8 cellular contexts compared by ENCODE assay signal in genomic region chr17:44774271-44775135, GRCh38. TPM values are rescaled to one million over a fixed set of nuclear protein-coding genes. Genes with fewer than 3 reads are reported as not detected.
DNase-seq lines count a peak whose midpoint lies in the region; ATAC-seq and TF ChIP-seq lines count a peak whose summit lies in the region.

No MANE protein-coding gene starts in this region.

- peaks cover 6 to 27% (median 17%) of the 10 kb centered on the region in 4 donors for H3K4me1 ChIP-seq in liver (ENCODE audit: control insufficient read depth in 4 of 4, insufficient read depth in 4 of 4, low read length in 3 of 4)

- H3K27me3 Mint-ChIP-seq in activated CD4-positive, alpha-beta T cell treated with anti-CD3 and anti-CD28 coated beads, Interleukin-2, amount 10 ng/mL, durations not matched to agents 7 days and 5 days = peaks cover 9% of the 10 kb centered on the region
- H3K27me3 Mint-ChIP-seq in dendritic cell treated with granulocyte-macrophage colony-stimulating factor and Interleukin-4, amounts not matched to agents 40 ng/mL and 50 ng/mL, for 4 days = peaks cover 71% of the 10 kb centered on the region

- CTCF ChIA-PET in activated CD4-positive, alpha-beta T cell treated with anti-CD3 and anti-CD28 coated beads, Interleukin-2, amount 10 ng/mL, durations not matched to agents 7 days and 5 days (lab: Charles Lee) = interaction anchor here (0.5 to 1.7 kb wide), 7 partner anchors 11 to 1014 kb away, joined by 3 to 7 read pairs (median 3); no protein-coding TSS in a partner anchor

- H3K4me1 Mint-ChIP-seq in activated CD4-positive, alpha-beta T cell treated with anti-CD3 and anti-CD28 coated beads, Interleukin-2, amount 10 ng/mL, durations not matched to agents 7 days and 5 days = peaks cover 20% of the 10 kb centered on the region
- peaks cover 35% of the 10 kb centered on the region for H3K4me1 Mint-ChIP-seq in dendritic cell treated with granulocyte-macrophage colony-stimulating factor and Interleukin-4, amounts not matched to agents 40 ng/mL and 50 ng/mL, for 4 days (ENCODE audit: low read depth)

- H3K27ac Mint-ChIP-seq in activated CD4-positive, alpha-beta T cell treated with anti-CD3 and anti-CD28 coated beads, Interleukin-2, amount 10 ng/mL, durations not matched to agents 7 days and 5 days = peak overlapping the region; percentile 88
- H3K27ac Mint-ChIP-seq in dendritic cell treated with granulocyte-macrophage colony-stimulating factor and Interleukin-4, amounts not matched to agents 40 ng/mL and 50 ng/mL, for 4 days = no peak overlapping the region

- WGBS in liver = 17% methylated on average over 42 of the region's 42 CpGs

- no peaks in the 10 kb centered on the region for H3K9me3 Mint-ChIP-seq in activated CD4-positive, alpha-beta T cell treated with anti-CD3 and anti-CD28 coated beads, Interleukin-2, amount 10 ng/mL, durations not matched to agents 7 days and 5 days
- no peaks in the 10 kb centered on the region for H3K9me3 Mint-ChIP-seq in dendritic cell treated with granulocyte-macrophage colony-stimulating factor and Interleukin-4, amounts not matched to agents 40 ng/mL and 50 ng/mL, for 4 days

- H3K9me3 ChIP-seq in liver (ENCODE audit: control insufficient read depth in 4 of 4, low read length in 3 of 4) = no peaks in the 10 kb centered on the region

- H3K36me3 ChIP-seq in liver (ENCODE audit: control insufficient read depth in 4 of 4, insufficient read depth in 3 of 4, low read depth in 1 of 4, low read length in 3 of 4) = no peaks in the 10 kb centered on the region

- H3K4me3 Mint-ChIP-seq in activated CD4-positive, alpha-beta T cell treated with anti-CD3 and anti-CD28 coated beads, Interleukin-2, amount 10 ng/mL, durations not matched to agents 7 days and 5 days = peak overlapping the region; percentile 83
- peak overlapping the region; percentile 79 for H3K4me3 Mint-ChIP-seq in dendritic cell treated with granulocyte-macrophage colony-stimulating factor and Interleukin-4, amounts not matched to agents 40 ng/mL and 50 ng/mL, for 4 days

- no peak overlapping the region for H3K27ac ChIP-seq in liver (ENCODE audit: low read depth in 1 of 2, low read length in 2 of 2)

- ATAC-seq in HG03439 (IDR thresholded peaks at IDR 0.05; ENCODE audit: unreplicated experiment) (peak; percentile 24), HG03342 (IDR thresholded peaks at IDR 0.05; ENCODE audit: unreplicated experiment) (no peak)

- H3K9ac ChIP-seq in liver (ENCODE audit: low read depth in 1 of 2, low read length in 2 of 2) = no peak overlapping the region

- DNase-seq in ELR (ENCODE audit: low read depth) (peak; percentile 92), NCI-H526 (lab: John Stamatoyannopoulos, UW) (peak; percentile 76 to 96)
- DNase-seq in activated CD4-positive, alpha-beta T cell treated with anti-CD3 and anti-CD28 coated beads, Interleukin-2, amount 10 ng/mL, durations not matched to agents 7 days and 5 days = peak; percentile 88
- DNase-seq in stimulated activated CD4-positive, alpha-beta T cell treated with anti-CD3 and anti-CD28 coated beads, Interleukin-2, amount 100 ng/mL, for 48 hours = peak; percentile 94 to 95

- TF ChIP-seq RAD21 in liver (IDR thresholded peaks at IDR 0.05) = peak; percentile 89 to 95

- TF ChIP-seq CTCF in liver (IDR thresholded peaks at IDR 0.05; ENCODE audit: low read depth, low read length, missing input control) = peak; percentile 99

- intact Hi-C loops in dendritic cell treated with granulocyte-macrophage colony-stimulating factor and Interleukin-4, amounts not matched to agents 40 ng/mL and 50 ng/mL, for 4 days (cut with micrococcal nuclease) = loop anchor here (1.0 to 5.0 kb wide), 3 partner anchors 58 to 248 kb away; partner anchors contain the start of gene GJC1

- POLR2A ChIA-PET in activated CD4-positive, alpha-beta T cell treated with anti-CD3 and anti-CD28 coated beads, Interleukin-2, amount 10 ng/mL, durations not matched to agents 7 days and 5 days (lab: Charles Lee) = interaction anchor here (0.5 kb wide), 1 partner anchor 92 kb away, joined by 3 read pairs; no protein-coding TSS in a partner anchor

- H3K4me3 ChIP-seq in liver (ENCODE audit: low read depth in 1 of 3, low read length in 3 of 3) = peak overlapping the region in 1 of 3 donors; percentile 34

- peaks cover 0 to 5% (median 2%) of the 10 kb centered on the region in 4 donors for H3K27me3 ChIP-seq in liver (ENCODE audit: control insufficient read depth in 4 of 4, insufficient read depth in 4 of 4, low read length in 3 of 4)

- no peaks in the 10 kb centered on the region for H3K36me3 Mint-ChIP-seq in activated CD4-positive, alpha-beta T cell treated with anti-CD3 and anti-CD28 coated beads, Interleukin-2, amount 10 ng/mL, durations not matched to agents 7 days and 5 days (ENCODE audit: low read depth)
- H3K36me3 Mint-ChIP-seq in dendritic cell treated with granulocyte-macrophage colony-stimulating factor and Interleukin-4, amounts not matched to agents 40 ng/mL and 50 ng/mL, for 4 days (ENCODE audit: low read depth) = no peaks in the 10 kb centered on the region

TF ChIP-seq in liver, 16 proteins besides CTCF, POLR2A, EP300 and RAD21:
- no peak for TF ChIP-seq FOXA2 (IDR thresholded peaks at IDR 0.05)
- TF ChIP-seq ZBTB33 (IDR thresholded peaks at IDR 0.05) = no peak
- TF ChIP-seq GABPA (IDR thresholded peaks at IDR 0.05 in 1 of 2, conservative IDR thresholded peaks at IDR 0.05 in 1 of 2) = no peak
- no peak for TF ChIP-seq HNF4G (IDR thresholded peaks at IDR 0.05)
- no peak for TF ChIP-seq REST (IDR thresholded peaks at IDR 0.05)
- no peak for TF ChIP-seq ATF3 (IDR thresholded peaks at IDR 0.05)
- no peak for TF ChIP-seq JUND (IDR thresholded peaks at IDR 0.05)
- TF ChIP-seq FOXA1 (IDR thresholded peaks at IDR 0.05) = no peak
- no peak for TF ChIP-seq TAF1 (conservative IDR thresholded peaks at IDR 0.05)
- TF ChIP-seq NR2F2 (IDR thresholded peaks at IDR 0.05) = no peak
- no peak for TF ChIP-seq YY1 (IDR thresholded peaks at IDR 0.05)
- TF ChIP-seq SP1 (IDR thresholded peaks at IDR 0.05) = no peak
- TF ChIP-seq RXRA (IDR thresholded peaks at IDR 0.05) = no peak
- TF ChIP-seq EGR1 (IDR thresholded peaks at IDR 0.05; ENCODE audit: low read depth in 2 of 2) = no peak
- no peak for TF ChIP-seq MAX (IDR thresholded peaks at IDR 0.05)
- no peak for TF ChIP-seq HNF4A (conservative IDR thresholded peaks at IDR 0.05)

RNA-seq across cellular contexts. Expression of gene ADAM11, which starts 15.7 kb away (rescaled TPM):
- total RNA-seq in activated CD4-positive, alpha-beta T cell treated with anti-CD3 and anti-CD28 coated beads, Interleukin-2, amount 10 ng/mL, durations not matched to agents 7 days and 5 days = under 1 TPM; 0.25 to 0.35 TPM
- 1 to 10 TPM in 1 of 2 donors, under 1 TPM in 1; 0.08 to 1.1 TPM for total RNA-seq in liver
- polyA plus RNA-seq in liver = under 1 TPM in 1 of 2 donors, not detected in 1; 0.06 TPM

RNA-seq across cellular contexts. Expression of gene GJC1, which starts 55.6 kb away (rescaled TPM):
- 1 to 10 TPM in 1 of 2 experiments, under 1 TPM in 1; 0.79 to 1.1 TPM for total RNA-seq in activated CD4-positive, alpha-beta T cell treated with anti-CD3 and anti-CD28 coated beads, Interleukin-2, amount 10 ng/mL, durations not matched to agents 7 days and 5 days
- 1 to 10 TPM; 1.2 to 1.4 TPM for total RNA-seq in liver
- polyA plus RNA-seq in liver = under 1 TPM; 0.17 to 0.37 TPM
